In genomic region chr5:32193591-32193990, GRCh38 we compare ENCODE assay signal across 9 cellular contexts. TPM values are rescaled to one million over a fixed set of nuclear protein-coding genes. Genes with fewer than 3 reads are reported as not detected.
A peak's percentile ranks its signal among the peaks of the same experiment; 100 is the strongest.
DNase-seq lines count a peak whose midpoint lies in the region; ATAC-seq, FAIRE-seq and TF ChIP-seq lines count a peak whose summit lies in the region.
"Had no signal": no experiment of that assay in that cellular context is flagged by ENCODE, and none has a peak within 500 bp of the region (broad histone marks: within the 10 kb centered on the region; RNA-seq: fewer than 3 reads in every experiment).

No MANE protein-coding gene starts in this region.

- H3K9me3 Mint-ChIP-seq in activated CD4-positive, alpha-beta T cell treated with anti-CD3 and anti-CD28 coated beads, Interleukin-2, amount 10 ng/mL, durations not matched to agents 24 days and 14 days, result no peaks in the 10 kb centered on the region

- 5 to 12% (median 11%) methylated on average over 7 of the region's 7 CpGs for WGBS in small intestine, 3 donors

- H3K27me3 Mint-ChIP-seq in activated CD4-positive, alpha-beta T cell treated with anti-CD3 and anti-CD28 coated beads, Interleukin-2, amount 10 ng/mL, durations not matched to agents 24 days and 14 days, result peaks cover 16% of the 10 kb centered on the region

- H3K36me3 ChIP-seq in small intestine (ENCODE audit: control insufficient read depth in 2 of 2, insufficient read depth in 2 of 2, low read length in 2 of 2), result no peaks in the 10 kb centered on the region

- H3K36me3 Mint-ChIP-seq in activated CD4-positive, alpha-beta T cell treated with anti-CD3 and anti-CD28 coated beads, Interleukin-2, amount 10 ng/mL, durations not matched to agents 24 days and 14 days (ENCODE audit: low read depth), result no peaks in the 10 kb centered on the region

- peak overlapping the region in 1 of 2 donors; percentile 55 for H3K27ac ChIP-seq in small intestine (ENCODE audit: low read depth in 1 of 2, low read length in 1 of 2)

- FAIRE-seq in small intestine (lab: Jason Lieb, UNC), result no peak
- FAIRE-seq: A204.1 had no signal

- intact Hi-C loops in activated CD4-positive, alpha-beta T cell treated with anti-CD3 and anti-CD28 coated beads, Interleukin-2, amount 10 ng/mL, durations not matched to agents 24 days and 14 days (cut with micrococcal nuclease), result no loop called here
- intact Hi-C loops in Right ventricle myocardium inferior (cut with DNase I), result no loop called here

- H3K4me3 Mint-ChIP-seq in activated CD4-positive, alpha-beta T cell treated with anti-CD3 and anti-CD28 coated beads, Interleukin-2, amount 10 ng/mL, durations not matched to agents 24 days and 14 days, result no peak overlapping the region

- peaks cover 4% of the 10 kb centered on the region for H3K4me1 Mint-ChIP-seq in activated CD4-positive, alpha-beta T cell treated with anti-CD3 and anti-CD28 coated beads, Interleukin-2, amount 10 ng/mL, durations not matched to agents 24 days and 14 days

- ATAC-seq in SK-N-SH treated with all-trans-retinoic acid at 6 μM for 48 hours (peak; percentile 65), Right ventricle myocardium inferior (peak; percentile 78), HG02798 (IDR thresholded peaks at IDR 0.05; ENCODE audit: poor library complexity, unreplicated experiment) (no peak)

- H3K4me1 ChIP-seq in small intestine (ENCODE audit: control insufficient read depth in 2 of 2, insufficient read depth in 1 of 2, low read depth in 1 of 2, low read length in 1 of 2), result no peaks in the 10 kb centered on the region

- peak overlapping the region; percentile 1 for H3K27ac Mint-ChIP-seq in activated CD4-positive, alpha-beta T cell treated with anti-CD3 and anti-CD28 coated beads, Interleukin-2, amount 10 ng/mL, durations not matched to agents 24 days and 14 days

- no peaks in the 10 kb centered on the region for H3K27me3 ChIP-seq in small intestine (ENCODE audit: control insufficient read depth in 2 of 2, insufficient read depth in 2 of 2, low read length in 2 of 2)

- no peaks in the 10 kb centered on the region for H3K9me3 ChIP-seq in small intestine (ENCODE audit: control insufficient read depth, low read depth)

- H3K4me3 ChIP-seq in small intestine (ENCODE audit: low read depth in 1 of 2, low read length in 2 of 2), result no peak overlapping the region

- no peak for DNase-seq in activated CD4-positive, alpha-beta T cell treated with anti-CD3 and anti-CD28 coated beads, Interleukin-2, amount 10 ng/mL, durations not matched to agents 24 days and 14 days
- no peak for DNase-seq in activated CD4-positive, alpha-beta T cell treated with anti-CD3 and anti-CD28 coated beads, Interleukin-2, amount 50 U/mL, for 1 hour
- DNase-seq in NCI-H1105 treated with DMSO at 0.1 percent for 48 hours (lab: John Stamatoyannopoulos, UW), result peak; percentile 99
- peak; percentile 88 for DNase-seq in Right ventricle myocardium inferior (ENCODE audit: missing footprints)
- DNase-seq in small intestine, result peak; percentile 74
- no peak for DNase-seq in activated effector memory CD4-positive, alpha-beta T cell treated with Interleukin-2 at 50 U/mL for 16 hours

TF ChIP-seq in SK-N-SH treated with all-trans-retinoic acid at 6 μM for 48 hours, 23 proteins besides CTCF, POLR2A, EP300 and RAD21 (continues in another document):
- no peak for TF ChIP-seq ZFP3 (CRISPR knock-in tag; IDR thresholded peaks at IDR 0.05)
- no peak for TF ChIP-seq CREB5 (CRISPR knock-in tag; IDR thresholded peaks at IDR 0.05; ENCODE audit: low read depth)
- no peak for TF ChIP-seq ZFP30 (CRISPR knock-in tag; IDR thresholded peaks at IDR 0.05)
- no peak for TF ChIP-seq CSRNP3 (CRISPR knock-in tag; IDR thresholded peaks at IDR 0.05)
- TF ChIP-seq ARNTL (CRISPR knock-in tag; IDR thresholded peaks at IDR 0.05; ENCODE audit: borderline replicate concordance, low read depth), result no peak
- no peak for TF ChIP-seq ISL1 (CRISPR knock-in tag; IDR thresholded peaks at IDR 0.05)
- no peak for TF ChIP-seq POU6F1 (CRISPR knock-in tag; IDR thresholded peaks at IDR 0.05; ENCODE audit: borderline replicate concordance, low read depth)
- TF ChIP-seq RARB (CRISPR knock-in tag; IDR thresholded peaks at IDR 0.05), result no peak
- no peak for TF ChIP-seq PATZ1 (CRISPR knock-in tag; IDR thresholded peaks at IDR 0.05; ENCODE audit: borderline replicate concordance)
- peak; percentile 65; the same call in 1 of the 2 replicates for TF ChIP-seq TCF4 (CRISPR knock-in tag; IDR thresholded peaks at IDR 0.05; ENCODE audit: borderline replicate concordance)
- no peak for TF ChIP-seq ZC3H10 (CRISPR knock-in tag; IDR thresholded peaks at IDR 0.05)
- no peak for TF ChIP-seq ZNF8 (CRISPR knock-in tag; IDR thresholded peaks at IDR 0.05)

RNA-seq across cellular contexts. Expression of gene GOLPH3, which starts 19.5 kb away (rescaled TPM):
- 85.4 and 92.7 TPM in 2 replicates for total RNA-seq in activated CD4-positive, alpha-beta T cell treated with anti-CD3 and anti-CD28 coated beads, Interleukin-2, amount 10 ng/mL, durations not matched to agents 24 days and 14 days
- 42.3 TPM for total RNA-seq in Right ventricle myocardium inferior
- 10 to 100 TPM; 53.0 to 76.7 (median 72.1) TPM for polyA plus RNA-seq in small intestine

Comparison
In these comparisons a context has a peak if more than half of its experiments do, and no peak if none do; other contexts are left out.
1. DNase-seq: peak in NCI-H1105 treated with DMSO at 0.1 percent for 48 hours (single experiment), Right ventricle myocardium inferior (single experiment) and small intestine (single experiment); none in activated CD4-positive, alpha-beta T cell treated with anti-CD3 and anti-CD28 coated beads, Interleukin-2, amount 10 ng/mL, durations not matched to agents 24 days and 14 days (single experiment), activated CD4-positive, alpha-beta T cell treated with anti-CD3 and anti-CD28 coated beads, Interleukin-2, amount 50 U/mL, for 1 hour (single experiment) and activated effector memory CD4-positive, alpha-beta T cell treated with Interleukin-2 at 50 U/mL for 16 hours (single experiment).